In the genomic region with DNA sequence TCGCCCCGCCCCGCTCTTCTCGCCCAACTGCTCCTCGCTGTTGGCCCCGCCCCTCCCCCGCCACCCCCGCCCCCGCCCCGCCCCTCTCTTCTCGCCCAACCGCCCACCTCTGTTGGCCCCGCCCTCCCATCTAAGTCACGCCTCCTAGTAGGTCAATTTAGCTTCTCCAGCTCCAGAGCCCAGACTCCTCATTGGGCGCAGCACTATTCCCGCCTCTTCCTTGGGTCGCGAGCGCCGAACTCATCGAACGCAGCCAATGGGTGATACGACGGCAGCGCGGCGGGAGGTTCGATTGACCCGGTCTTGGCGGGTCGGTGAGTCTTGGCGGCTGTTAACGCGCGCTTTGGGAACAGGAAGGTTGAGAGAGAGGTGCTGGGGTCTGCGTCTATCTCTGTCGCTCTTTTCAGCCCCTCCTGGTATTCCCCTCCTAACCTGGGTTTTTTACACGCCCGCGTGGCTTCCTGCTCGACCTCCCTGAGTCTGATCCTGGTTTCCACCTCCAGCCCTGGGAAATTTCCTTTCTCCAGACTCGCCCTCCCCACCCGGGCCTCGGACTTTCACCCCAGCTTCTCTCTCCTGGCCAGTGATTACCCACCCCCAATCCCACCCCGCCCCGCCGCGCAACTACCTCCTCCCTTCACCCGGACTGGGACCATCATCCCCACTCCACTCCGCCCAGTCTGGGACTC, we compare ENCODE assay signal across 1 cellular context.
TF ChIP-seq lines count a peak whose summit lies in the region.

Gene RAD54L (plus strand): TSS at position 331 of the 689 bp plus-strand sequence. CDS start 643 bp downstream, outside the sequence.

TF ChIP-seq in HEK293, 187 proteins besides CTCF, POLR2A, EP300 and RAD21 (continued from another document):
- TF ChIP-seq, protein P1, sequence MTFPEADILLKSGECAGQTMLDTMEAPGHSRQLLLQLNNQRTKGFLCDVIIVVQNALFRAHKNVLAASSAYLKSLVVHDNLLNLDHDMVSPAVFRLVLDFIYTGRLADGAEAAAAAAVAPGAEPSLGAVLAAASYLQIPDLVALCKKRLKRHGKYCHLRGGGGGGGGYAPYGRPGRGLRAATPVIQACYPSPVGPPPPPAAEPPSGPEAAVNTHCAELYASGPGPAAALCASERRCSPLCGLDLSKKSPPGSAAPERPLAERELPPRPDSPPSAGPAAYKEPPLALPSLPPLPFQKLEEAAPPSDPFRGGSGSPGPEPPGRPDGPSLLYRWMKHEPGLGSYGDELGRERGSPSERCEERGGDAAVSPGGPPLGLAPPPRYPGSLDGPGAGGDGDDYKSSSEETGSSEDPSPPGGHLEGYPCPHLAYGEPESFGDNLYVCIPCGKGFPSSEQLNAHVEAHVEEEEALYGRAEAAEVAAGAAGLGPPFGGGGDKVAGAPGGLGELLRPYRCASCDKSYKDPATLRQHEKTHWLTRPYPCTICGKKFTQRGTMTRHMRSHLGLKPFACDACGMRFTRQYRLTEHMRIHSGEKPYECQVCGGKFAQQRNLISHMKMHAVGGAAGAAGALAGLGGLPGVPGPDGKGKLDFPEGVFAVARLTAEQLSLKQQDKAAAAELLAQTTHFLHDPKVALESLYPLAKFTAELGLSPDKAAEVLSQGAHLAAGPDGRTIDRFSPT (tag by site-specific recombination; IDR thresholded peaks at IDR 0.05), result no peak
- TF ChIP-seq, protein P2, sequence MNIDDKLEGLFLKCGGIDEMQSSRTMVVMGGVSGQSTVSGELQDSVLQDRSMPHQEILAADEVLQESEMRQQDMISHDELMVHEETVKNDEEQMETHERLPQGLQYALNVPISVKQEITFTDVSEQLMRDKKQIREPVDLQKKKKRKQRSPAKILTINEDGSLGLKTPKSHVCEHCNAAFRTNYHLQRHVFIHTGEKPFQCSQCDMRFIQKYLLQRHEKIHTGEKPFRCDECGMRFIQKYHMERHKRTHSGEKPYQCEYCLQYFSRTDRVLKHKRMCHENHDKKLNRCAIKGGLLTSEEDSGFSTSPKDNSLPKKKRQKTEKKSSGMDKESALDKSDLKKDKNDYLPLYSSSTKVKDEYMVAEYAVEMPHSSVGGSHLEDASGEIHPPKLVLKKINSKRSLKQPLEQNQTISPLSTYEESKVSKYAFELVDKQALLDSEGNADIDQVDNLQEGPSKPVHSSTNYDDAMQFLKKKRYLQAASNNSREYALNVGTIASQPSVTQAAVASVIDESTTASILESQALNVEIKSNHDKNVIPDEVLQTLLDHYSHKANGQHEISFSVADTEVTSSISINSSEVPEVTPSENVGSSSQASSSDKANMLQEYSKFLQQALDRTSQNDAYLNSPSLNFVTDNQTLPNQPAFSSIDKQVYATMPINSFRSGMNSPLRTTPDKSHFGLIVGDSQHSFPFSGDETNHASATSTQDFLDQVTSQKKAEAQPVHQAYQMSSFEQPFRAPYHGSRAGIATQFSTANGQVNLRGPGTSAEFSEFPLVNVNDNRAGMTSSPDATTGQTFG (tag by site-specific recombination; IDR thresholded peaks at IDR 0.05; ENCODE audit: borderline replicate concordance), result no peak
- TF ChIP-seq ZFP41 (tag by site-specific recombination; IDR thresholded peaks at IDR 0.05; ENCODE audit: borderline replicate concordance), result no peak
TF ChIP-seq in HEK293: peak in this region for 50.
